Comparison of ENCODE assay signal across 17 cellular contexts in the genomic region with DNA sequence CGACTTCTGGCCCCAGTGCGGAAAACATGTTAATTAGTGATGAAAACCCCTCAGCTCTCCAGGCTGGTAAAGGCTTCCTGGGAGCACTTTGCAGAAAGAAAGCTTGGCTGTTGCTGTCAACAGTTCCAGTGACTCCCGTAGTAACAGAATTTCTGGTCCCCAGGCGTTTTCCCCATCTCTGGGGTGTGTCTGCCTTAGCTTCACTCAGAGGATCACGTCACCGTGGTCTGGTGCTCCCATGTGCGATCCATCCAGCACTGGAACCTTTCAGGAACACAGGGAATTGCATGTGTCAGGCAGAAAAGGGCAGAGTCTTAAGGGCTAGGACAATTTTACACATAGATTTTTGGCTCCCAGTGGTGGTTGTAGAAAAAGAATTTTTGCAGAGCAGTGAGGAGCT.
"Had no signal": no experiment of that assay in that cellular context is flagged by ENCODE, and none has a peak within 500 bp of the region (broad histone marks: within the 10 kb centered on the region; RNA-seq: fewer than 3 reads in every experiment).

No MANE protein-coding gene starts in this region.

- H3K9me3 ChIP-seq: body of pancreas, colonic mucosa, pancreas, thyroid gland had no signal

- H3K4me3 ChIP-seq: body of pancreas, colonic mucosa, pancreas, thyroid gland had no signal

- H3K27ac ChIP-seq: body of pancreas, colonic mucosa, pancreas, thyroid gland had no signal

- DNase-seq: activated CD4-positive, alpha-beta T cell treated with anti-CD3 and anti-CD28 coated beads, Interleukin-2, amount 50 U/mL, for 1 hour; activated CD4-positive, CD25-positive, alpha-beta regulatory T cell; activated CD8-positive, alpha-beta memory T cell treated with anti-CD3 and anti-CD28 coated beads for 24 hours; activated gamma-delta T cell treated with Interleukin-2 at 50 U/mL for 16 hours; activated naive CD8-positive, alpha-beta T cell treated with anti-CD3 and anti-CD28 coated beads for 36 hours; amygdala; body of pancreas; central memory CD4-positive, alpha-beta T cell; colonic mucosa; head of caudate nucleus; left colon; naive thymus-derived CD8-positive, alpha-beta T cell; pancreas; stimulated activated CD4-positive, alpha-beta T cell treated with anti-CD3 and anti-CD28 coated beads, Interleukin-2, amount 100 ng/mL, for 48 hours; thyroid gland had no signal

- H3K27me3 ChIP-seq: body of pancreas, colonic mucosa, pancreas, thyroid gland had no signal

- H3K4me1 ChIP-seq: body of pancreas, colonic mucosa, pancreas had no signal

- ATAC-seq: body of pancreas; esophagus mucosa; left colon; naive thymus-derived CD8-positive, alpha-beta T cell; stimulated activated memory B cell treated with anti-CD40 and anti-IgM and Interleukin-4, amounts not matched to agents 10 μg/mL and 1 μg/mL and 100 μg/mL, for 72 hours had no signal

- H3K36me3 ChIP-seq: colonic mucosa, pancreas, thyroid gland had no signal
